Comparison of ENCODE assay signal across 14 cellular contexts in the genomic region with DNA sequence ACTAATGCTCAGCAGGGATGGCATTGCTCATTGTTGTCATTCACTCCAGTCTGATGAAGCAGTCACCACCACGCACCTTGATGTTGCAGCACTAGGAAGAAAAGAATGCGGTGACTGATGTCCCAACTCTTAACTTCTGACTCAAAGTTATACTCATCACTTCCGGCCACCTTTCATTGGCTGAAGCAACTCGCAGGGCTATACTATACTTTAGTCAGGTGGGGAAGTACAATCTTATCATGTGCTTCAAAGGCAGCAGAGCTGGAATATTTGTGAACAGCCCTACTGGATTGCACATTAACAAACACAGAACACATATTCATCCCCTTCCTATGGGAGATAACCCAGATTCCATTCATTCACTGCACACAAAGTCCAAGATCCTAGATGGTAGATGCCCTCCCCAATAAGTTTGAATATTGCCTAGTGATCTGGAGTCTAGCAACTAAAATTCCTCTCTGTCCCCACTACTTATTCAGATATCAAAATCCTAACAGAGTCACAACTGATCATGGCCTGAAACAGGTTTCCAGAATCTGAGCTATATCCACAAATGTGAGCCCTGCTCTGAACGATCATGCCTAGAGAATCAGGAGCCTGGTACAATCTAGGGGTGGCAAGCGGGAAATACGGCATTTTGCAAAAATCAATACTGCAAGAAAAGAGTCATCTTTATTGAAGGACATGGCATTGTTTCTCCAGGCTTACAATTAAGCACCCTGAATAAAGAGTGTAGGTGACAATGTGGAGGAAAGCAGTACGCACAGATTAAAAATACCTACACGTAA. TPM values are rescaled to one million over a fixed set of nuclear protein-coding genes. Genes with fewer than 3 reads are reported as not detected.
A peak's percentile ranks its signal among the peaks of the same experiment; 100 is the strongest.
DNase-seq lines count a peak whose midpoint lies in the region; ATAC-seq and TF ChIP-seq lines count a peak whose summit lies in the region.
"Had no signal": no experiment of that assay in that cellular context is flagged by ENCODE, and none has a peak within 500 bp of the region (broad histone marks: within the 10 kb centered on the region; RNA-seq: fewer than 3 reads in every experiment).

No MANE protein-coding gene starts in this region.

- CTCF ChIA-PET in HEK293T (lab: Yijun Ruan, JAX): no interaction called here

- no peaks in the 10 kb centered on the region for H3K9me2 ChIP-seq in GM23248 (ENCODE audit: insufficient read depth)

- POLR2A ChIA-PET in HEK293T (lab: Yijun Ruan, JAX): no interaction called here

- H4K20me1 ChIP-seq in GM23248 (ENCODE audit: insufficient read depth): no peaks in the 10 kb centered on the region

- ATAC-seq in RWPE2 (ENCODE audit: low read depth) (peak; percentile 60), foreskin keratinocyte (peak; percentile 86)

- H3K27me3 ChIP-seq in GM23248 (replicated peaks; ENCODE audit: insufficient read depth): no peaks in the 10 kb centered on the region
- H3K27me3 ChIP-seq in RWPE2 (ENCODE audit: insufficient read depth, poor library complexity, severe bottlenecking): no peaks in the 10 kb centered on the region
- H3K27me3 ChIP-seq in foreskin keratinocyte: no peaks in the 10 kb centered on the region
- H3K27me3 ChIP-seq: ovary, stomach had no signal

- no peak overlapping the region for H3K9ac ChIP-seq in GM23248

- H3K36me3 ChIP-seq in GM23248 (ENCODE audit: low read depth): no peaks in the 10 kb centered on the region
- no peaks in the 10 kb centered on the region for H3K36me3 ChIP-seq in RWPE2 (ENCODE audit: low read depth)
- H3K36me3 ChIP-seq: ovary, stomach had no signal

- H2AFZ ChIP-seq in GM23248: no peak overlapping the region

- peaks cover 17% of the 10 kb centered on the region for H3F3A ChIP-seq in GM23248 (ENCODE audit: insufficient read depth)

- peak; percentile 18 for DNase-seq in 8988T
- peak; percentile 80 for DNase-seq in GM23248
- DNase-seq in RWPE2 (ENCODE audit: low spot score): peak; percentile 80
- peak; percentile 94 to 95 for DNase-seq in foreskin keratinocyte
- no peak for DNase-seq in DMS79 (lab: John Stamatoyannopoulos, UW)
- DNase-seq in NCI-H2107 (lab: John Stamatoyannopoulos, UW): no peak
- no peak for DNase-seq in NCI-H526 treated with DMSO at 0.1 percent for 48 hours (lab: John Stamatoyannopoulos, UW)
- DNase-seq in HEK293T (ENCODE audit: extremely low spot score): no peak
- DNase-seq: C1 segment of cervical spinal cord; foreskin melanocyte; NCI-H187; ovary; stimulated activated CD4-positive, alpha-beta T cell treated with anti-CD3 and anti-CD28 coated beads, Interleukin-4, amount 100 ng/mL, for 1 hour; stomach had no signal

- H3K9me3 ChIP-seq in GM23248 (ENCODE audit: low read depth) (no peaks in the 10 kb centered on the region), RWPE2 (ENCODE audit: severe bottlenecking) (no peaks in the 10 kb centered on the region)
- H3K9me3 ChIP-seq: ovary, stomach had no signal

- peaks cover 10% of the 10 kb centered on the region for H3K79me2 ChIP-seq in GM23248 (ENCODE audit: insufficient read depth)

- H3K4me1 ChIP-seq in GM23248 (ENCODE audit: insufficient read depth): peaks cover 22% of the 10 kb centered on the region
- peaks cover 42% of the 10 kb centered on the region for H3K4me1 ChIP-seq in RWPE2 (ENCODE audit: insufficient read depth, poor library complexity, severe bottlenecking)
- H3K4me1 ChIP-seq in foreskin keratinocyte: peaks cover 26% of the 10 kb centered on the region

- in situ Hi-C loops in GM23248 (cut with MboI): loop anchor here (10.0 kb wide), 1 partner anchor 308 kb away; no protein-coding TSS in a partner anchor

- H3K27ac ChIP-seq in GM23248 (no peak overlapping the region), RWPE2 (ENCODE audit: poor library complexity, severe bottlenecking) (peak overlapping the region; percentile 84), foreskin keratinocyte (no peak overlapping the region)
- H3K27ac ChIP-seq: ovary, stomach had no signal

- H3K4me3 ChIP-seq in GM23248 (no peak overlapping the region), RWPE2 (ENCODE audit: severe bottlenecking) (no peak overlapping the region)
- H3K4me3 ChIP-seq: ovary, stomach had no signal

- 69 to 75% methylated on average over 9 of the region's 9 CpGs for WGBS in GM23248 (ENCODE audit: low coverage in 1 of 2, low lambda C conversion rate in 2 of 2, missing lambda C conversion rate in 2 of 2), 2 experiments

- TF ChIP-seq CTCF in RWPE2 (IDR thresholded peaks at IDR 0.05; ENCODE audit: poor library complexity, severe bottlenecking): no peak
- no peak for TF ChIP-seq CTCF in foreskin keratinocyte (conservative IDR thresholded peaks at IDR 0.05)

- H3K4me2 ChIP-seq in GM23248 (ENCODE audit: unreplicated experiment): no peak overlapping the region

TF ChIP-seq in HEK293T, 16 proteins besides CTCF, POLR2A, EP300 and RAD21:
- TF ChIP-seq LEF1 (IDR thresholded peaks at IDR 0.05; ENCODE audit: borderline replicate concordance) (no peak), BHLHE40 (IDR thresholded peaks at IDR 0.05; ENCODE audit: borderline replicate concordance) (no peak), SUZ12 (IDR thresholded peaks at IDR 0.05) (no peak), NFRKB (IDR thresholded peaks at IDR 0.05) (no peak), FOXA1 (IDR thresholded peaks at IDR 0.05) (no peak), ARNT (IDR thresholded peaks at IDR 0.05) (no peak), L3MBTL2 (conservative IDR thresholded peaks at IDR 0.05) (no peak), HDGF (IDR thresholded peaks at IDR 0.05; ENCODE audit: borderline replicate concordance) (no peak), ZNF384 (IDR thresholded peaks at IDR 0.05) (no peak), ELF4 (IDR thresholded peaks at IDR 0.05) (no peak), CTBP1 (IDR thresholded peaks at IDR 0.05; ENCODE audit: borderline replicate concordance) (no peak), TARDBP (IDR thresholded peaks at IDR 0.05) (no peak), FOXK2 (IDR thresholded peaks at IDR 0.05) (no peak), SP1 (IDR thresholded peaks at IDR 0.05) (no peak), FOXM1 (IDR thresholded peaks at IDR 0.05; ENCODE audit: borderline replicate concordance) (no peak)
- TF ChIP-seq, protein P1, sequence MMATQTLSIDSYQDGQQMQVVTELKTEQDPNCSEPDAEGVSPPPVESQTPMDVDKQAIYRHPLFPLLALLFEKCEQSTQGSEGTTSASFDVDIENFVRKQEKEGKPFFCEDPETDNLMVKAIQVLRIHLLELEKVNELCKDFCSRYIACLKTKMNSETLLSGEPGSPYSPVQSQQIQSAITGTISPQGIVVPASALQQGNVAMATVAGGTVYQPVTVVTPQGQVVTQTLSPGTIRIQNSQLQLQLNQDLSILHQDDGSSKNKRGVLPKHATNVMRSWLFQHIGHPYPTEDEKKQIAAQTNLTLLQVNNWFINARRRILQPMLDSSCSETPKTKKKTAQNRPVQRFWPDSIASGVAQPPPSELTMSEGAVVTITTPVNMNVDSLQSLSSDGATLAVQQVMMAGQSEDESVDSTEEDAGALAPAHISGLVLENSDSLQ (IDR thresholded peaks at IDR 0.05): no peak

RNA-seq across cellular contexts. Expression of a gene that starts 3.4 kb away (rescaled TPM):
- total RNA-seq in GM23248 (2014; rRNA removed; shearing (Covaris generic)): 103 and 128 TPM in 2 replicates
- polyA plus RNA-seq in GM23248 (2016; fragmentation: Nextera tagmentation; extraction: Ambion mirVana) (78.3 and 116 TPM in 2 replicates), foreskin keratinocyte (69.0 and 81.8 TPM in 2 replicates)
- total RNA-seq in foreskin keratinocyte: 98.8 and 105 TPM in 2 replicates

Comparison
In these comparisons a context has a peak if more than half of its experiments do, and no peak if none do; other contexts are left out.
1. DNase-seq: peak in 8988T (single experiment), GM23248 (single experiment), RWPE2 (single experiment) and foreskin keratinocyte (2 of 2); none in DMS79 (single experiment), NCI-H2107 (single experiment), NCI-H526 treated with DMSO at 0.1 percent for 48 hours (single experiment) and HEK293T (single experiment).